Comparison of ENCODE assay signal across 1 cellular context in the genomic region with DNA sequence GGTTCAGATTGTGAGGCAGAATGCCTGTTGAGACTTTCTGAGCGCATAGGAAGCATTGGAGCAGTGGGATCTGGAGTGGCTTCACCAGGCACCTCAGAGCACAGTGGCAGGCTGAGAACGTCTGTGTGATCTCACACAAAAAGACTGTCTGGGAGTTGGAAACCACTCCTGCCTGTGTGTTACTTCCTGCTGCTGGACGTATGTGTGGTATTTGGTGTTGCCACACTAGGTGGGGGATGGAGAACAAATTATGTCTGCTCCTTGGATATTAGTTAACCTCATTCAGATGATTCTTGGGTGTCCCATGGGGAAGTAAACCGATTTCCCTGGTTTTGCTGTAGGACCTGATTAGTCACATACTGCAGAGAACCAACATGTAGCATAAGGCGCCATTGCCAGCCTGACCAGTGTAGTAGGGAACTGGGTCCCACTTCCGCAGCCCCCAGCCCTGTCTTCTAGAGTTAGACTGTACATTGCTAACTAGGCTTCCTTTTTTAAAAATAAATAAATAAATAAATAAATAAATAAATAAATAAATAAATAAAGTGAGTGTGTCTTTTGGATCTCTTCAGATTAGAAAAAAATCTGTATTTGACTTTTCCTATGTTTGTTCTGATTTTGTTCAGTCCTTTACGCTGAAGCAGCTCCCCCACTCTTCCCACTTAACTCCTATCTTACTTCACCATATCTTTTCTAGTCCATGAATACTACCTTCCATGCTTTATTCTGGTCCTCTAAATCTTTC.
TF ChIP-seq lines count a peak whose summit lies in the region.

No MANE protein-coding gene starts in this region.

TF ChIP-seq in IMR-90, 13 proteins besides CTCF, POLR2A, EP300 and RAD21:
- TF ChIP-seq MAZ (IDR thresholded peaks at IDR 0.05; ENCODE audit: borderline replicate concordance, low read depth, low read length): no peak; the same call in 1 of the 2 replicates
- 0 out of 2 replicates have a peak, but pooled peaks have one; percentile 33 for TF ChIP-seq RFX5 (IDR thresholded peaks at IDR 0.05; ENCODE audit: low read depth, low read length)
- TF ChIP-seq, protein P1, sequence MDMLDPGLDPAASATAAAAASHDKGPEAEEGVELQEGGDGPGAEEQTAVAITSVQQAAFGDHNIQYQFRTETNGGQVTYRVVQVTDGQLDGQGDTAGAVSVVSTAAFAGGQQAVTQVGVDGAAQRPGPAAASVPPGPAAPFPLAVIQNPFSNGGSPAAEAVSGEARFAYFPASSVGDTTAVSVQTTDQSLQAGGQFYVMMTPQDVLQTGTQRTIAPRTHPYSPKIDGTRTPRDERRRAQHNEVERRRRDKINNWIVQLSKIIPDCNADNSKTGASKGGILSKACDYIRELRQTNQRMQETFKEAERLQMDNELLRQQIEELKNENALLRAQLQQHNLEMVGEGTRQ (IDR thresholded peaks at IDR 0.05; ENCODE audit: low read depth, low read length): no peak
- no peak for TF ChIP-seq MXI1 (IDR thresholded peaks at IDR 0.05; ENCODE audit: borderline replicate concordance, low read depth, low read length)
- peak; percentile 58 for TF ChIP-seq FOS (IDR thresholded peaks at IDR 0.05; ENCODE audit: low read depth, low read length)
- peak; percentile 49 for TF ChIP-seq RCOR1 (IDR thresholded peaks at IDR 0.05; ENCODE audit: insufficient replicate concordance, low read length)
- TF ChIP-seq CEBPB (IDR thresholded peaks at IDR 0.05; ENCODE audit: low read depth, low read length): peak; percentile 97
- no peak for TF ChIP-seq CHD1 (IDR thresholded peaks at IDR 0.05; ENCODE audit: low read depth, low read length)
- peak; percentile 32; the same call in 1 of the 2 replicates for TF ChIP-seq BHLHE40 (IDR thresholded peaks at IDR 0.05; ENCODE audit: low read depth, low read length)
